In the genomic region with DNA sequence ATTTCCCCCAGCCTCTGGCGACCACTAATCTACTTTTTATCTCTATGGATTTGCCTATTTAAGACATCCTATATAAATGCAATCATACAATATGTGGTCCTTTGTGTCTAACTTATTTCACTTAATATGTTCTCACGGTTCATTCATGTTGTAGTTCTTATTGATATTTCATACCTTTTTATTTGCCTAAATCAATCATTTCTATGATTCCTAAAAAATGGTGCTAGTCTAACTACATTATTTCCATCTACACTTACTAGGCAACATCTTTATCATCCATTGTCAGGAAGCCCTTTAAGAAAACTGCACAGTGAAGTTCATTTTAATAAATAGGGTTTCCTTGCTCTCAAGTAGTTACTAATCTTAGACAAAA, we compare ENCODE assay signal across 8 cellular contexts. TPM values are rescaled to one million over a fixed set of nuclear protein-coding genes. Genes with fewer than 3 reads are reported as not detected.
DNase-seq lines count a peak whose midpoint lies in the region; ATAC-seq and TF ChIP-seq lines count a peak whose summit lies in the region.

No MANE protein-coding gene starts in this region.

- peaks cover 16% of the 10 kb centered on the region; the same call in 1 of the 2 replicates for H3K4me1 ChIP-seq in GM23338 (ENCODE audit: insufficient read depth)

- peak overlapping the region; percentile 7; the same call in 1 of the 2 replicates for H2AFZ ChIP-seq in GM23338

- peaks cover 45% of the 10 kb centered on the region for H3K79me2 ChIP-seq in GM23338 (replicated peaks; ENCODE audit: insufficient read depth)

- no peak for TF ChIP-seq CTCF in AG09309 (IDR thresholded peaks at IDR 0.05; ENCODE audit: control insufficient read depth, insufficient read depth, low read depth, low read length, missing control alignments)
- TF ChIP-seq CTCF in GM23338 (conservative IDR thresholded peaks at IDR 0.05; ENCODE audit: low read depth in 2 of 2) = no peak

- H3K4me2 ChIP-seq in GM23338 = peak overlapping the region; percentile 53

- H3K36me3 ChIP-seq in GM23338 (ENCODE audit: insufficient read depth) = no peaks in the 10 kb centered on the region

- peak overlapping the region; percentile 100 for H3K4me3 ChIP-seq in AG09309 (ENCODE audit: control insufficient read depth, low read depth, low read length)
- H3K4me3 ChIP-seq in GM23338 = peak overlapping the region; percentile 84

- H3K4me1 Mint-ChIP-seq in GM23338 = peaks cover 28% of the 10 kb centered on the region
- peaks cover 24% of the 10 kb centered on the region for H3K4me1 Mint-ChIP-seq in activated naive CD8-positive, alpha-beta T cell treated with anti-CD3 and anti-CD28 coated beads, Interleukin-2, amount 10 ng/mL, durations not matched to agents 7 days and 5 days
- H3K4me1 Mint-ChIP-seq in memory B cell = peaks cover 12% of the 10 kb centered on the region

- POLR2A ChIA-PET in activated naive CD8-positive, alpha-beta T cell treated with anti-CD3 and anti-CD28 coated beads, Interleukin-2, amount 10 ng/mL, durations not matched to agents 7 days and 5 days (lab: Charles Lee) = interaction anchor here (0.9 to 1.5 kb wide), 5 partner anchors 121 to 385 kb away, joined by 3 to 4 read pairs (median 3); a partner anchor contains a TSS

- no peaks in the 10 kb centered on the region for H3K27me3 ChIP-seq in GM23338 (ENCODE audit: insufficient read depth)

- H3F3A ChIP-seq in GM23338 (replicated peaks; ENCODE audit: low read depth) = peaks cover 4% of the 10 kb centered on the region; the same call in 1 of the 2 replicates

- H3K36me3 Mint-ChIP-seq in GM23338 (ENCODE audit: low read depth) (no peaks in the 10 kb centered on the region; the same call in 2 of the 3 replicates), memory B cell (no peaks in the 10 kb centered on the region)
- no peaks in the 10 kb centered on the region for H3K36me3 Mint-ChIP-seq in activated naive CD8-positive, alpha-beta T cell treated with anti-CD3 and anti-CD28 coated beads, Interleukin-2, amount 10 ng/mL, durations not matched to agents 7 days and 5 days

- no peaks in the 10 kb centered on the region for H3K9me3 Mint-ChIP-seq in GM23338
- H3K9me3 Mint-ChIP-seq in activated naive CD8-positive, alpha-beta T cell treated with anti-CD3 and anti-CD28 coated beads, Interleukin-2, amount 10 ng/mL, durations not matched to agents 7 days and 5 days = no peaks in the 10 kb centered on the region
- no peaks in the 10 kb centered on the region for H3K9me3 Mint-ChIP-seq in memory B cell

- H4K20me1 ChIP-seq in GM23338 (replicated peaks; ENCODE audit: insufficient read depth) = peaks cover 15% of the 10 kb centered on the region

- no peak overlapping the region; the same call in 1 of the 2 replicates for H3K27ac Mint-ChIP-seq in GM23338
- peak overlapping the region; percentile 91 for H3K27ac Mint-ChIP-seq in activated naive CD8-positive, alpha-beta T cell treated with anti-CD3 and anti-CD28 coated beads, Interleukin-2, amount 10 ng/mL, durations not matched to agents 7 days and 5 days
- peak overlapping the region; percentile 86 for H3K27ac Mint-ChIP-seq in memory B cell

- H3K27me3 Mint-ChIP-seq in GM23338 (ENCODE audit: insufficient read depth, low read depth, poor library complexity) (no peaks in the 10 kb centered on the region), memory B cell (peaks cover 3% of the 10 kb centered on the region)
- peaks cover 24% of the 10 kb centered on the region for H3K27me3 Mint-ChIP-seq in activated naive CD8-positive, alpha-beta T cell treated with anti-CD3 and anti-CD28 coated beads, Interleukin-2, amount 10 ng/mL, durations not matched to agents 7 days and 5 days

- H3K4me3 Mint-ChIP-seq in GM23338 (peak overlapping the region; percentile 91), memory B cell (peak overlapping the region; percentile 89)
- H3K4me3 Mint-ChIP-seq in activated naive CD8-positive, alpha-beta T cell treated with anti-CD3 and anti-CD28 coated beads, Interleukin-2, amount 10 ng/mL, durations not matched to agents 7 days and 5 days = peak overlapping the region; percentile 96

- DNase-seq in AG09309 (ENCODE audit: low read depth) = no peak
- DNase-seq in GM23338 (ENCODE audit: low spot score) = no peak
- no peak for DNase-seq in activated naive CD8-positive, alpha-beta T cell treated with anti-CD3 and anti-CD28 coated beads, Interleukin-2, amount 10 ng/mL, durations not matched to agents 7 days and 5 days
- no peak for DNase-seq in memory B cell (ENCODE audit: low spot score in 2 of 2)
- DNase-seq in effector CD4-positive, alpha-beta T cell = no peak
- no peak for DNase-seq in left lobe of liver (ENCODE audit: low spot score)
- no peak for DNase-seq in NCI-H748 (lab: John Stamatoyannopoulos, UW; ENCODE audit: unreplicated experiment)

- no peak for ATAC-seq in GM23338
- no peak for ATAC-seq in activated naive CD8-positive, alpha-beta T cell treated with anti-CD3 and anti-CD28 coated beads, Interleukin-2, amount 10 ng/mL, durations not matched to agents 7 days and 5 days (ENCODE audit: low read depth)
- no peak for ATAC-seq in memory B cell (ENCODE audit: low read depth)
- no peak for ATAC-seq in left lobe of liver
- no peak for ATAC-seq in GM21526 (IDR thresholded peaks at IDR 0.05; ENCODE audit: low FRiP score, unreplicated experiment)

- peak overlapping the region; percentile 47; the same call in 1 of the 2 replicates for H3K27ac ChIP-seq in GM23338 (ENCODE audit: low read depth)

- H3K9me2 ChIP-seq in GM23338 (ENCODE audit: insufficient read depth) = no peaks in the 10 kb centered on the region

TF ChIP-seq in GM23338, 12 proteins besides CTCF, POLR2A, EP300 and RAD21:
- TF ChIP-seq ZNF331 (CRISPR knock-in tag; IDR thresholded peaks at IDR 0.05; ENCODE audit: low read depth) (no peak), NANOG (IDR thresholded peaks at IDR 0.05; ENCODE audit: borderline replicate concordance) (no peak), STAT1 (IDR thresholded peaks at IDR 0.05; ENCODE audit: unreplicated experiment) (no peak), CREB1 (CRISPR knock-in tag; IDR thresholded peaks at IDR 0.05; ENCODE audit: low read depth) (no peak), ZNF114 (CRISPR knock-in tag; IDR thresholded peaks at IDR 0.05) (no peak), JUNB (IDR thresholded peaks at IDR 0.05; ENCODE audit: unreplicated experiment) (no peak)
- TF ChIP-seq, protein P1, sequence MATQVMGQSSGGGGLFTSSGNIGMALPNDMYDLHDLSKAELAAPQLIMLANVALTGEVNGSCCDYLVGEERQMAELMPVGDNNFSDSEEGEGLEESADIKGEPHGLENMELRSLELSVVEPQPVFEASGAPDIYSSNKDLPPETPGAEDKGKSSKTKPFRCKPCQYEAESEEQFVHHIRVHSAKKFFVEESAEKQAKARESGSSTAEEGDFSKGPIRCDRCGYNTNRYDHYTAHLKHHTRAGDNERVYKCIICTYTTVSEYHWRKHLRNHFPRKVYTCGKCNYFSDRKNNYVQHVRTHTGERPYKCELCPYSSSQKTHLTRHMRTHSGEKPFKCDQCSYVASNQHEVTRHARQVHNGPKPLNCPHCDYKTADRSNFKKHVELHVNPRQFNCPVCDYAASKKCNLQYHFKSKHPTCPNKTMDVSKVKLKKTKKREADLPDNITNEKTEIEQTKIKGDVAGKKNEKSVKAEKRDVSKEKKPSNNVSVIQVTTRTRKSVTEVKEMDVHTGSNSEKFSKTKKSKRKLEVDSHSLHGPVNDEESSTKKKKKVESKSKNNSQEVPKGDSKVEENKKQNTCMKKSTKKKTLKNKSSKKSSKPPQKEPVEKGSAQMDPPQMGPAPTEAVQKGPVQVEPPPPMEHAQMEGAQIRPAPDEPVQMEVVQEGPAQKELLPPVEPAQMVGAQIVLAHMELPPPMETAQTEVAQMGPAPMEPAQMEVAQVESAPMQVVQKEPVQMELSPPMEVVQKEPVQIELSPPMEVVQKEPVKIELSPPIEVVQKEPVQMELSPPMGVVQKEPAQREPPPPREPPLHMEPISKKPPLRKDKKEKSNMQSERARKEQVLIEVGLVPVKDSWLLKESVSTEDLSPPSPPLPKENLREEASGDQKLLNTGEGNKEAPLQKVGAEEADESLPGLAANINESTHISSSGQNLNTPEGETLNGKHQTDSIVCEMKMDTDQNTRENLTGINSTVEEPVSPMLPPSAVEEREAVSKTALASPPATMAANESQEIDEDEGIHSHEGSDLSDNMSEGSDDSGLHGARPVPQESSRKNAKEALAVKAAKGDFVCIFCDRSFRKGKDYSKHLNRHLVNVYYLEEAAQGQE (IDR thresholded peaks at IDR 0.05; ENCODE audit: unreplicated experiment) = no peak

RNA-seq across cellular contexts. Expression of a gene that starts 0.4 kb away (rescaled TPM):
- 38.8 and 45.2 TPM in 2 replicates for total RNA-seq in GM23338 (2014; rRNA removed; shearing (Covaris generic))
- 16.9 and 18.1 TPM in 2 replicates for polyA plus RNA-seq in GM23338 (2016; fragmentation: Nextera tagmentation; extraction: Ambion mirVana)
- 10 to 100 TPM; 31.0 to 32.3 TPM for total RNA-seq in activated naive CD8-positive, alpha-beta T cell treated with anti-CD3 and anti-CD28 coated beads, Interleukin-2, amount 10 ng/mL, durations not matched to agents 7 days and 5 days
- total RNA-seq in left lobe of liver = 13.7 TPM
